1 cellular context compared by ENCODE assay signal in the genomic region with DNA sequence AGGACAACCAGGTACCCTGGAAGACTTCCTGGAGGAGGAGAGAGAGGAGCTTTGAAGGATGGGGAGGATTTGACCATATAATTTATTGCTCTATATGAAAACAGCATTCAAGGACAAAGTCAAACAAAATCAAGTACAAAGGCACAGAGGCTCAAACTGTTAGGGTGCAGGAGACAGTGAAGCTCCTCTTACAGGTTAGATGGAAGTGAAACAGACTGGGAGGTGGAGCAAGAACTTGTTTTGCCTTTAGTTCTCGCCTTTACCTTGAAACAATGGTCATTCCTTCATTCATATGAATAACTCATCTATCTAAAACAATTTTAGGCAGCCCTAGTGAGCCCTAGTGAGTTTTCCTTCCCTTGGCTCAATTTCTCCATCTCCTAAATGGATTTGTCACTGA.
TF ChIP-seq lines count a peak whose summit lies in the region.

No MANE protein-coding gene starts in this region.

TF ChIP-seq in GM12878, 131 proteins besides CTCF, POLR2A, EP300 and RAD21 (continued from another document):
- TF ChIP-seq, protein P1, sequence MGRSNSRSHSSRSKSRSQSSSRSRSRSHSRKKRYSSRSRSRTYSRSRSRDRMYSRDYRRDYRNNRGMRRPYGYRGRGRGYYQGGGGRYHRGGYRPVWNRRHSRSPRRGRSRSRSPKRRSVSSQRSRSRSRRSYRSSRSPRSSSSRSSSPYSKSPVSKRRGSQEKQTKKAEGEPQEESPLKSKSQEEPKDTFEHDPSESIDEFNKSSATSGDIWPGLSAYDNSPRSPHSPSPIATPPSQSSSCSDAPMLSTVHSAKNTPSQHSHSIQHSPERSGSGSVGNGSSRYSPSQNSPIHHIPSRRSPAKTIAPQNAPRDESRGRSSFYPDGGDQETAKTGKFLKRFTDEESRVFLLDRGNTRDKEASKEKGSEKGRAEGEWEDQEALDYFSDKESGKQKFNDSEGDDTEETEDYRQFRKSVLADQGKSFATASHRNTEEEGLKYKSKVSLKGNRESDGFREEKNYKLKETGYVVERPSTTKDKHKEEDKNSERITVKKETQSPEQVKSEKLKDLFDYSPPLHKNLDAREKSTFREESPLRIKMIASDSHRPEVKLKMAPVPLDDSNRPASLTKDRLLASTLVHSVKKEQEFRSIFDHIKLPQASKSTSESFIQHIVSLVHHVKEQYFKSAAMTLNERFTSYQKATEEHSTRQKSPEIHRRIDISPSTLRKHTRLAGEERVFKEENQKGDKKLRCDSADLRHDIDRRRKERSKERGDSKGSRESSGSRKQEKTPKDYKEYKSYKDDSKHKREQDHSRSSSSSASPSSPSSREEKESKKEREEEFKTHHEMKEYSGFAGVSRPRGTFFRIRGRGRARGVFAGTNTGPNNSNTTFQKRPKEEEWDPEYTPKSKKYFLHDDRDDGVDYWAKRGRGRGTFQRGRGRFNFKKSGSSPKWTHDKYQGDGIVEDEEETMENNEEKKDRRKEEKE (IDR thresholded peaks at IDR 0.05), result no peak
- TF ChIP-seq SUZ12 (IDR thresholded peaks at IDR 0.05; ENCODE audit: unreplicated experiment) (no peak), IKZF2 (IDR thresholded peaks at IDR 0.05) (no peak), SUPT20H (IDR thresholded peaks at IDR 0.05; ENCODE audit: borderline replicate concordance, control insufficient read depth, low read depth, low read length) (no peak), ZSCAN29 (IDR thresholded peaks at IDR 0.05) (no peak), NR2F1 (conservative IDR thresholded peaks at IDR 0.05) (no peak), HDAC6 (IDR thresholded peaks at IDR 0.05; ENCODE audit: unreplicated experiment) (no peak), EED (IDR thresholded peaks at IDR 0.05; ENCODE audit: low read depth) (no peak)
- TF ChIP-seq, protein P2, sequence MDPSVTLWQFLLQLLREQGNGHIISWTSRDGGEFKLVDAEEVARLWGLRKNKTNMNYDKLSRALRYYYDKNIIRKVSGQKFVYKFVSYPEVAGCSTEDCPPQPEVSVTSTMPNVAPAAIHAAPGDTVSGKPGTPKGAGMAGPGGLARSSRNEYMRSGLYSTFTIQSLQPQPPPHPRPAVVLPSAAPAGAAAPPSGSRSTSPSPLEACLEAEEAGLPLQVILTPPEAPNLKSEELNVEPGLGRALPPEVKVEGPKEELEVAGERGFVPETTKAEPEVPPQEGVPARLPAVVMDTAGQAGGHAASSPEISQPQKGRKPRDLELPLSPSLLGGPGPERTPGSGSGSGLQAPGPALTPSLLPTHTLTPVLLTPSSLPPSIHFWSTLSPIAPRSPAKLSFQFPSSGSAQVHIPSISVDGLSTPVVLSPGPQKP (IDR thresholded peaks at IDR 0.05; ENCODE audit: low read depth, low read length), result no peak
